Comparison of ENCODE assay signal across 1 cellular context in the genomic region with DNA sequence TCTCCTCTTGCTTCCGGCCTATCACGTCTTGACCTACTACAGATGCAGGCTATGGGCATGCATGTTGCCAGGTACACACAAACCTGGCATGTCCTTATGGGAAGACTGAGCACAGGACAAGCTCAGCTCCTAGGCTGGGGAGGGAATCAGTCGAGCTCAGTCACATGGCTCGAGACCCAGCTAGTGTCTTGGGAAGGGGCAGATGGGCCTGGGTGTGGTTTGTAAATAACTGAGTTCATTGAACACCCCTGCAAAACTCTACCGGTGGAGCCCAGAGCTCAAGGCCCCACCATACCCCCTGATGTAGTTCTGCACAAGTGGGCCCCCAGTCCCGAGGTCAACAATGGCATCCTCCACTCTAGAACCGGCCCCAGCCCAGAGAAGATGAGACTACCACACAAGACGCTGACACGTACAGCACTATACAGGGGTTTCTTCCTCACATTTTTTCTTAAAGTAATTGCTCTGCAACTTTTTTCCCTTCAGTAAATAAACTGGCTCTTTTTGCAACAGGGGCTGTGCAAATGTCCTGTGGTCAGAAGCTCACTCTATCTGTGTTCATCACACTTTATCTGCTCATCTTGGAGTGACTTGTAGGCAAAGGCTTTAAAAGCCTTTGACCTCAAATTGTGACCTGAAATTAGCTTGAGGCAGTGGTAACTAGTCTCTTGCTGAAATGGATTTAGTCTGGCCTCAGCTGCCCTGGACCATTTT.
TF ChIP-seq lines count a peak whose summit lies in the region.

No MANE protein-coding gene starts in this region.

TF ChIP-seq in H1, 55 proteins besides CTCF, POLR2A, EP300 and RAD21:
- TF ChIP-seq NRF1 (IDR thresholded peaks at IDR 0.05; ENCODE audit: low read depth, low read length), result no peak
- TF ChIP-seq KDM1A (IDR thresholded peaks at IDR 0.05; ENCODE audit: borderline replicate concordance, low read length), result 0 out of 2 replicates have a peak, but pooled peaks have one; percentile 24
- no peak for TF ChIP-seq TCF12 (IDR thresholded peaks at IDR 0.05; ENCODE audit: low read depth, low read length)
- TF ChIP-seq CHD2 (IDR thresholded peaks at IDR 0.05; ENCODE audit: low read length), result no peak
- TF ChIP-seq NANOG (IDR thresholded peaks at IDR 0.05; ENCODE audit: insufficient read depth, low read depth, low read length, poor library complexity, severe bottlenecking), result no peak
- no peak for TF ChIP-seq SP4 (IDR thresholded peaks at IDR 0.05; ENCODE audit: low read length)
- no peak for TF ChIP-seq ASH2L (IDR thresholded peaks at IDR 0.05; ENCODE audit: low read length)
- 0 out of 2 replicates have a peak, but pooled peaks have one; percentile 29 for TF ChIP-seq POLR2AphosphoS5 (IDR thresholded peaks at IDR 0.05; ENCODE audit: low read depth, low read length)
- no peak for TF ChIP-seq CREB1 (IDR thresholded peaks at IDR 0.05)
- no peak for TF ChIP-seq YY1 (IDR thresholded peaks at IDR 0.05; ENCODE audit: low read depth, low read length)
- TF ChIP-seq SIN3A (conservative IDR thresholded peaks at IDR 0.05 in 1 of 2, IDR thresholded peaks at IDR 0.05 in 1 of 2; ENCODE audit: low read depth in 1 of 2, low read length in 2 of 2), result no peak
- TF ChIP-seq SAP30 (IDR thresholded peaks at IDR 0.05; ENCODE audit: insufficient read depth, insufficient replicate concordance, low read length), result no peak
- TF ChIP-seq TAF1 (IDR thresholded peaks at IDR 0.05; ENCODE audit: low read depth, low read length), result no peak
- TF ChIP-seq RNF2 (IDR thresholded peaks at IDR 0.05; ENCODE audit: borderline replicate concordance, low read depth, low read length, missing control alignments, poor library complexity, severe bottlenecking), result no peak
- TF ChIP-seq KDM5A (IDR thresholded peaks at IDR 0.05; ENCODE audit: low read length), result no peak
- no peak for TF ChIP-seq SUZ12 (IDR thresholded peaks at IDR 0.05; ENCODE audit: low read length)
